8 cellular contexts compared by ENCODE assay signal in the genomic region with DNA sequence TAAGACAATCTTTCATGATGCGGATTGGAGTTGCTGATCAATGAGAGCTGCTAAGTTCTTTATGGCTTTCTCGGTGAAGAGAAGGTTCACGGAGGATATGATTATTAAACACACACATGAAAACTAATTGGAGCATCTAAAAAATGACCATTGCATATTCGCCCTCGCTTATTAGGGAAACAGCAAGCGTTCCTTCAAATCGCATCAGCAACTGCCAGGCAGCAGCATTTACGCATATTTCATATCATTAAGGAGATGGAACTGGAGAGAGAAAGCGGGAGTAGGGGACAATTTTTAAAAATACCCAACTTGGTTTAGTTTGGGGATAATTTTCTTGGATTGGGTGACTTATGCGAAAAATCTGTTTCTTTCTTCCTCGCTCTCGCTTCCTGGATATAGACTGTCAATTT. TPM values are rescaled to one million over a fixed set of nuclear protein-coding genes. Genes with fewer than 3 reads are reported as not detected.
DNase-seq lines count a peak whose midpoint lies in the region; ATAC-seq and TF ChIP-seq lines count a peak whose summit lies in the region.

No MANE protein-coding gene starts in this region.

- H3K79me1 ChIP-seq in mesenchymal stem cell (replicated peaks; ENCODE audit: low read length, poor library complexity, severe bottlenecking): peaks cover 1% of the 10 kb centered on the region

- peak overlapping the region in 1 of 2 experiments; percentile 91 for H3K23ac ChIP-seq in mesenchymal stem cell (ENCODE audit: low read length in 2 of 2)

- no peak overlapping the region for H2BK15ac ChIP-seq in mesenchymal stem cell (ENCODE audit: low read depth, poor library complexity, severe bottlenecking)

- no peak for ATAC-seq in left ventricle myocardium superior
- ATAC-seq in aorta (ENCODE audit: low FRiP score): no peak
- no peak for ATAC-seq in HG02884 (IDR thresholded peaks at IDR 0.05; ENCODE audit: unreplicated experiment)

- H3K27me3 ChIP-seq in left ventricle myocardium inferior (ENCODE audit: low read depth) (peaks cover 5% of the 10 kb centered on the region), mesenchymal stem cell (ENCODE audit: control insufficient read depth in 1 of 2, insufficient read depth in 1 of 2, low read length in 2 of 2) (peaks cover 5 to 12% of the 10 kb centered on the region in 2 experiments), aorta (ENCODE audit: control insufficient read depth in 1 of 2, insufficient read depth in 2 of 2, low read length in 1 of 2) (no peaks in the 10 kb centered on the region)

- no peak overlapping the region for H2BK12ac ChIP-seq in mesenchymal stem cell (ENCODE audit: low read length in 2 of 2)

- H3K36me3 ChIP-seq in left ventricle myocardium inferior (no peaks in the 10 kb centered on the region), mesenchymal stem cell (ENCODE audit: control insufficient read depth in 1 of 2, insufficient read depth in 2 of 2, low read depth in 1 of 2, low read length in 2 of 2) (no peaks in the 10 kb centered on the region), aorta (ENCODE audit: control insufficient read depth in 1 of 2, insufficient read depth in 2 of 2, low read length in 1 of 2) (no peaks in the 10 kb centered on the region)

- H3K4ac ChIP-seq in mesenchymal stem cell (ENCODE audit: low read depth in 1 of 2, low read length in 2 of 2): no peak overlapping the region

- H3K18ac ChIP-seq in mesenchymal stem cell (ENCODE audit: low read depth in 1 of 2, low read length in 2 of 2): no peak overlapping the region

- no peak overlapping the region for H2BK120ac ChIP-seq in mesenchymal stem cell (ENCODE audit: low read depth, low read length)

- H4K8ac ChIP-seq in mesenchymal stem cell (ENCODE audit: low read length): no peak overlapping the region

- no peak overlapping the region for H4K91ac ChIP-seq in mesenchymal stem cell (ENCODE audit: low read length)

- in situ Hi-C loops in astrocyte of the spinal cord (cut with HindIII; ENCODE audit: low sequenced_read_pairs): no loop called here

- TF ChIP-seq CTCF in left ventricle myocardium inferior (IDR thresholded peaks at IDR 0.05; ENCODE audit: borderline replicate concordance): no peak
- TF ChIP-seq CTCF in astrocyte of the spinal cord (IDR thresholded peaks at IDR 0.05; ENCODE audit: low read depth, low read length): no peak

- H2AFZ ChIP-seq in mesenchymal stem cell (ENCODE audit: low read depth, low read length): peak overlapping the region; percentile 66

- H3K4me3 ChIP-seq in left ventricle myocardium inferior (peak overlapping the region; percentile 87), astrocyte of the spinal cord (ENCODE audit: low read depth, low read length) (peak overlapping the region; percentile 78), mesenchymal stem cell (ENCODE audit: insufficient read depth in 1 of 2, low read depth in 1 of 2, low read length in 2 of 2) (peak overlapping the region; percentile 84 to 94), aorta (ENCODE audit: low read length in 2 of 2) (peak overlapping the region; percentile 1 to 72)

- WGBS in mesenchymal stem cell: 2% methylated on average over 5 of the region's 12 CpGs
- 0 to 1% methylated on average over 12 of the region's 12 CpGs for WGBS in aorta, 2 donors

- DNase-seq in left ventricle myocardium inferior (no peak), left ventricle myocardium superior (no peak), astrocyte of the spinal cord (ENCODE audit: low read depth, low spot score) (peak; percentile 19), mesenchymal stem cell (peak; percentile 42), aorta (no peak), H4 (ENCODE audit: low spot score) (no peak)
- DNase-seq in stimulated activated CD4-positive, alpha-beta T cell treated with anti-CD3 and anti-CD28 coated beads, Interleukin-4, amount 100 ng/mL, for 1 hour: no peak

- H3K4me1 ChIP-seq in left ventricle myocardium inferior (peaks cover 25% of the 10 kb centered on the region), mesenchymal stem cell (ENCODE audit: control insufficient read depth, insufficient read depth, low read depth, low read length) (peaks cover 7% of the 10 kb centered on the region), aorta (ENCODE audit: control insufficient read depth in 1 of 2, insufficient read depth in 2 of 2, low read length in 2 of 2) (peaks cover 0 to 4% of the 10 kb centered on the region in 2 donors)

- H3K4me2 ChIP-seq in mesenchymal stem cell (ENCODE audit: low read length, poor library complexity, severe bottlenecking): peak overlapping the region; percentile 100

- H2AK5ac ChIP-seq in mesenchymal stem cell (ENCODE audit: low read length, severe bottlenecking): no peak overlapping the region

- no peak overlapping the region for H2BK5ac ChIP-seq in mesenchymal stem cell (ENCODE audit: low read depth, low read length, poor library complexity, severe bottlenecking)

- intact Hi-C loops in left ventricle myocardium inferior (cut with micrococcal nuclease) (no loop called here), left ventricle myocardium superior (cut with micrococcal nuclease) (no loop called here), aorta (cut with DNase I) (loop anchor here in 1 of 2 donors (10.0 kb wide), 1 partner anchor 451 kb away; no protein-coding TSS in a partner anchor)

- H3K27ac ChIP-seq in left ventricle myocardium inferior (replicated peaks) (no peak overlapping the region), mesenchymal stem cell (ENCODE audit: low read length, poor library complexity, severe bottlenecking) (no peak overlapping the region), aorta (ENCODE audit: low read depth in 1 of 2, low read length in 2 of 2) (no peak overlapping the region)

- H3K14ac ChIP-seq in mesenchymal stem cell (ENCODE audit: low read length in 2 of 2): no peak overlapping the region

- no peaks in the 10 kb centered on the region for H3K9me3 ChIP-seq in left ventricle myocardium inferior (replicated peaks)
- no peaks in the 10 kb centered on the region for H3K9me3 ChIP-seq in mesenchymal stem cell (ENCODE audit: control insufficient read depth, low read length)
- H3K9me3 ChIP-seq in aorta (ENCODE audit: control insufficient read depth, low read length): no peaks in the 10 kb centered on the region

- peak overlapping the region; percentile 82 for H3K9ac ChIP-seq in mesenchymal stem cell (ENCODE audit: low read length)

RNA-seq across cellular contexts. Expression of a gene that starts 0.7 kb away (rescaled TPM):
- total RNA-seq in left ventricle myocardium inferior: 0.77 TPM
- 0.59 TPM for total RNA-seq in left ventricle myocardium superior
- 0.36 TPM for polyA plus RNA-seq in mesenchymal stem cell (2013, experiment 1 of 2)
- polyA plus RNA-seq in mesenchymal stem cell (2013, experiment 2 of 2): 0.25 TPM
- 1 to 10 TPM; 2.6 to 2.7 TPM for total RNA-seq in aorta
- under 1 TPM in 1 of 2 donors, not detected in 1; 0.95 TPM for polyA plus RNA-seq in aorta
- total RNA-seq in H4 (2014; rRNA removed; shearing (Covaris generic)): 2.4 and 2.9 TPM in 2 replicates

Comparison
In these comparisons a context has a peak if more than half of its experiments do, and no peak if none do; other contexts are left out.
1. DNase-seq: peak in astrocyte of the spinal cord (single experiment) and mesenchymal stem cell (single experiment); none in left ventricle myocardium inferior (single experiment), left ventricle myocardium superior (single experiment), aorta (0 of 2), stimulated activated CD4-positive, alpha-beta T cell treated with anti-CD3 and anti-CD28 coated beads, Interleukin-4, amount 100 ng/mL, for 1 hour (single experiment) and H4 (single experiment).
2. H3K4me3 ChIP-seq: peak in every context shown above with its lines; median percentile 89 in mesenchymal stem cell; 87 in left ventricle myocardium inferior; 78 in astrocyte of the spinal cord; 36 in aorta.